ENCODE assay signal across 2 cellular contexts in genomic region chr17:65185686-65186382, GRCh38.
TF ChIP-seq lines count a peak whose summit lies in the region.

No MANE protein-coding gene starts in this region.

TF ChIP-seq in IMR-90, 13 proteins besides CTCF, POLR2A, EP300 and RAD21:
- TF ChIP-seq NFE2L2 (IDR thresholded peaks at IDR 0.05; ENCODE audit: low read depth, low read length) (no peak), ELK1 (IDR thresholded peaks at IDR 0.05; ENCODE audit: borderline replicate concordance, low read depth, low read length) (no peak), BHLHE40 (IDR thresholded peaks at IDR 0.05; ENCODE audit: low read depth, low read length) (no peak), MAZ (IDR thresholded peaks at IDR 0.05; ENCODE audit: borderline replicate concordance, low read depth, low read length) (no peak), RCOR1 (IDR thresholded peaks at IDR 0.05; ENCODE audit: insufficient replicate concordance, low read length) (no peak), CHD1 (IDR thresholded peaks at IDR 0.05; ENCODE audit: low read depth, low read length) (no peak), CEBPB (IDR thresholded peaks at IDR 0.05; ENCODE audit: low read depth, low read length) (no peak), MAFK (IDR thresholded peaks at IDR 0.05; ENCODE audit: low read depth, low read length) (no peak), FOS (IDR thresholded peaks at IDR 0.05; ENCODE audit: low read depth, low read length) (no peak), MXI1 (IDR thresholded peaks at IDR 0.05; ENCODE audit: borderline replicate concordance, low read depth, low read length) (no peak)

TF ChIP-seq in H1, 55 proteins besides CTCF, POLR2A, EP300 and RAD21:
- TF ChIP-seq RFX5 (IDR thresholded peaks at IDR 0.05; ENCODE audit: borderline replicate concordance, low read depth, low read length), result no peak
- TF ChIP-seq YY1 (IDR thresholded peaks at IDR 0.05; ENCODE audit: low read depth, low read length), result 0 out of 2 replicates have a peak, but pooled peaks have one; percentile 25
